In genomic region chr5:177349762-177350161, GRCh38 we compare ENCODE assay signal across 1 cellular context.
TF ChIP-seq lines count a peak whose summit lies in the region.

No MANE protein-coding gene starts in this region.

TF ChIP-seq in A549, 52 proteins besides CTCF, POLR2A, EP300 and RAD21:
- TF ChIP-seq ELK1 (IDR thresholded peaks at IDR 0.05; ENCODE audit: low read depth, low read length) (no peak), TP53 (CRISPR knock-in tag; IDR thresholded peaks at IDR 0.05) (no peak)
- TF ChIP-seq, protein P1, sequence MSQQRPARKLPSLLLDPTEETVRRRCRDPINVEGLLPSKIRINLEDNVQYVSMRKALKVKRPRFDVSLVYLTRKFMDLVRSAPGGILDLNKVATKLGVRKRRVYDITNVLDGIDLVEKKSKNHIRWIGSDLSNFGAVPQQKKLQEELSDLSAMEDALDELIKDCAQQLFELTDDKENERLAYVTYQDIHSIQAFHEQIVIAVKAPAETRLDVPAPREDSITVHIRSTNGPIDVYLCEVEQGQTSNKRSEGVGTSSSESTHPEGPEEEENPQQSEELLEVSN (IDR thresholded peaks at IDR 0.05; ENCODE audit: borderline replicate concordance, low read depth) = no peak
TF ChIP-seq in A549: peak in this region for 0.
